In the genomic region with DNA sequence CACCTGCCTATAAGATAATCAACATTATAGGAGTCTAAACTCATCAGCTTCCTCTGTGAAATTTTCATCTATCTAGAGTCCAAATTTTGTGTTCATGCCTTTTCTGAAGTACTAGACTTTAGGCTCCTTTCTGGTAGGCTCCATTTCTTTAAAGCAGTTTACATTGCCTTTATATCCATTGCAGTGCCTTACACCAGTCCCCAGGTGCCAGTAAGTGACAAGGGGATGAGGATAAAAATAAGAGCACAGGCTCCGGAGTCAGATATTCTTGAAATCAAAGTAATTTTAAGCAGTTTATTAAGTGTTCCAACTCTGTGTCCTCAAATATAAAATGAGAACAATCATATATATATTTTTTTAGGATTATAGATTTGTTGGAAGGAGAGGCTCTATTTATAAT, we compare ENCODE assay signal across 1 cellular context.
TF ChIP-seq lines count a peak whose summit lies in the region.

No MANE protein-coding gene starts in this region.

TF ChIP-seq in H1, 55 proteins besides CTCF, POLR2A, EP300 and RAD21:
- TF ChIP-seq SRF (IDR thresholded peaks at IDR 0.05; ENCODE audit: low read depth, low read length) = no peak
- no peak for TF ChIP-seq KDM4A (IDR thresholded peaks at IDR 0.05; ENCODE audit: low read depth, low read length, severe bottlenecking)
- TF ChIP-seq CBX8 (IDR thresholded peaks at IDR 0.05; ENCODE audit: borderline replicate concordance, low read depth, low read length) = no peak
- TF ChIP-seq CREB1 (IDR thresholded peaks at IDR 0.05) = no peak
- no peak for TF ChIP-seq EZH2 (IDR thresholded peaks at IDR 0.05; ENCODE audit: low read depth, low read length, severe bottlenecking)
- TF ChIP-seq HDAC6 (IDR thresholded peaks at IDR 0.05; ENCODE audit: low read depth, low read length) = no peak
- TF ChIP-seq JUND (IDR thresholded peaks at IDR 0.05; ENCODE audit: low read length) = no peak
- TF ChIP-seq BACH1 (IDR thresholded peaks at IDR 0.05; ENCODE audit: low read length) = no peak
- TF ChIP-seq, protein P1, sequence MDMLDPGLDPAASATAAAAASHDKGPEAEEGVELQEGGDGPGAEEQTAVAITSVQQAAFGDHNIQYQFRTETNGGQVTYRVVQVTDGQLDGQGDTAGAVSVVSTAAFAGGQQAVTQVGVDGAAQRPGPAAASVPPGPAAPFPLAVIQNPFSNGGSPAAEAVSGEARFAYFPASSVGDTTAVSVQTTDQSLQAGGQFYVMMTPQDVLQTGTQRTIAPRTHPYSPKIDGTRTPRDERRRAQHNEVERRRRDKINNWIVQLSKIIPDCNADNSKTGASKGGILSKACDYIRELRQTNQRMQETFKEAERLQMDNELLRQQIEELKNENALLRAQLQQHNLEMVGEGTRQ (IDR thresholded peaks at IDR 0.05; ENCODE audit: low read length) = no peak
- no peak for TF ChIP-seq KDM1A (IDR thresholded peaks at IDR 0.05; ENCODE audit: borderline replicate concordance, low read length)
- no peak for TF ChIP-seq FOSL1 (IDR thresholded peaks at IDR 0.05; ENCODE audit: insufficient read depth, low read depth, low read length)
- no peak for TF ChIP-seq GTF2F1 (IDR thresholded peaks at IDR 0.05; ENCODE audit: borderline replicate concordance, low read depth, low read length)
- TF ChIP-seq, protein P2, sequence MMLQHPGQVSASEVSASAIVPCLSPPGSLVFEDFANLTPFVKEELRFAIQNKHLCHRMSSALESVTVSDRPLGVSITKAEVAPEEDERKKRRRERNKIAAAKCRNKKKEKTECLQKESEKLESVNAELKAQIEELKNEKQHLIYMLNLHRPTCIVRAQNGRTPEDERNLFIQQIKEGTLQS (IDR thresholded peaks at IDR 0.05; ENCODE audit: insufficient read depth, low read depth, low read length) = no peak
- TF ChIP-seq GABPA (IDR thresholded peaks at IDR 0.05; ENCODE audit: borderline replicate concordance, insufficient read depth, low read length) = no peak
- no peak for TF ChIP-seq SIRT6 (IDR thresholded peaks at IDR 0.05; ENCODE audit: low read length)
- no peak for TF ChIP-seq PHF8 (conservative IDR thresholded peaks at IDR 0.05; ENCODE audit: low read depth, low read length)
